ENCODE assay signal across 9 cellular contexts in genomic region chr3:63910873-63911272, GRCh38. TPM values are rescaled to one million over a fixed set of nuclear protein-coding genes. Genes with fewer than 3 reads are reported as not detected.
DNase-seq lines count a peak whose midpoint lies in the region; ATAC-seq and TF ChIP-seq lines count a peak whose summit lies in the region.
"Had no signal": no experiment of that assay in that cellular context is flagged by ENCODE, and none has a peak within 500 bp of the region (broad histone marks: within the 10 kb centered on the region; RNA-seq: fewer than 3 reads in every experiment).

No MANE protein-coding gene starts in this region.

- 29 to 42% methylated on average over 1 of the region's 1 CpG for WGBS in testis, 2 donors

- in situ Hi-C loops in gastrocnemius medialis (cut with MboI; ENCODE audit: low sequenced_read_pairs in 4 of 4), result no loop called here

- H3K4me1 ChIP-seq in gastrocnemius medialis, result peaks cover 27 to 32% of the 10 kb centered on the region in 2 donors
- H3K4me1 ChIP-seq in testis, result peaks cover 18% of the 10 kb centered on the region

- H3K27ac ChIP-seq in epithelial cell of prostate (peak overlapping the region; percentile 94), gastrocnemius medialis (peak overlapping the region; percentile 82 to 98 (median 88)), testis (no peak overlapping the region)

- TF ChIP-seq CTCF in gastrocnemius medialis (IDR thresholded peaks at IDR 0.05 in 4 of 5, conservative IDR thresholded peaks at IDR 0.05 in 1 of 5) (no peak), testis (IDR thresholded peaks at IDR 0.05) (no peak)

- H3K4me3 ChIP-seq in gastrocnemius medialis, result peak overlapping the region in 2 of 4 donors; percentile 76 to 90
- H3K4me3 ChIP-seq in testis, result no peak overlapping the region

- intact Hi-C loops in gastrocnemius medialis (cut with DNase I; ENCODE audit: low total_unique reads), result loop anchor here (5.0 kb wide), 1 partner anchor 81 kb away; no protein-coding TSS in a partner anchor
- intact Hi-C loops in testis (cut with DNase I; ENCODE audit: low total_unique reads), result no loop called here

- ATAC-seq in GM18499 (IDR thresholded peaks at IDR 0.05; ENCODE audit: insufficient read depth, unreplicated experiment), result peak; percentile 28
- no peak for ATAC-seq in gastrocnemius medialis

- H3K9me3 ChIP-seq in gastrocnemius medialis, result no peaks in the 10 kb centered on the region
- no peaks in the 10 kb centered on the region for H3K9me3 ChIP-seq in testis

- H3K36me3 ChIP-seq in gastrocnemius medialis (peaks cover 0 to 2% of the 10 kb centered on the region in 2 donors), testis (ENCODE audit: low read depth, missing control alignments) (no peaks in the 10 kb centered on the region)

- DNase-seq in OCI-M1 (lab: John Stamatoyannopoulos, UW) (peak; percentile 42), epithelial cell of prostate (ENCODE audit: low read depth, low spot score) (no peak), gastrocnemius medialis (no peak), testis (no peak), T-helper 9 cell (no peak)
- DNase-seq in activated CD4-positive, CD25-positive, alpha-beta regulatory T cell treated with anti-CD3 and anti-CD28 coated beads, Interleukin-2, amount 50 U/mL, for 72 hours, result no peak
- DNase-seq in activated CD4-positive, alpha-beta T cell treated with anti-CD3 and anti-CD28 coated beads, Interleukin-2, amount 50 U/mL, for 48 hours, result no peak
- DNase-seq: NCI-H1048 had no signal

- TF ChIP-seq POLR2A in gastrocnemius medialis (IDR thresholded peaks at IDR 0.05) (no peak), testis (IDR thresholded peaks at IDR 0.05) (no peak)

- H3K27me3 ChIP-seq in gastrocnemius medialis (no peaks in the 10 kb centered on the region), testis (no peaks in the 10 kb centered on the region)

RNA-seq across cellular contexts. Expression of gene SCAANT1, which starts 1.3 kb away (rescaled TPM):
- not detected for total RNA-seq in gastrocnemius medialis
- not detected for total RNA-seq in testis
- polyA plus RNA-seq in testis (ENCODE audit: insufficient read depth, low read depth, low replicate concordance), result 4.4 TPM

RNA-seq across cellular contexts. Expression of gene ATXN7, which starts 47.2 kb away (rescaled TPM):
- total RNA-seq in gastrocnemius medialis (10 to 100 TPM; 14.5 to 27.4 (median 23.7) TPM), testis (10 to 100 TPM; 46.0 to 47.6 TPM)
- 30.9 TPM for polyA plus RNA-seq in testis (ENCODE audit: insufficient read depth, low read depth, low replicate concordance)

RNA-seq across cellular contexts. Expression of gene THOC7, which starts 47.3 kb away (rescaled TPM):
- 10 to 100 TPM; 52.0 to 74.8 (median 67.6) TPM for total RNA-seq in gastrocnemius medialis
- total RNA-seq in testis, result 10 to 100 TPM; 22.5 to 42.9 TPM
- polyA plus RNA-seq in testis (ENCODE audit: insufficient read depth, low read depth, low replicate concordance), result 85.5 TPM

Comparison
In these comparisons a context has a peak if more than half of its experiments do, and no peak if none do; other contexts are left out.
1. H3K27ac ChIP-seq: peak in epithelial cell of prostate (single experiment) and gastrocnemius medialis (4 of 4); none in testis (0 of 2).